23 cellular contexts compared by ENCODE assay signal in genomic region chr14:84234281-84234680, GRCh38.
DNase-seq lines count a peak whose midpoint lies in the region; ATAC-seq, FAIRE-seq and TF ChIP-seq lines count a peak whose summit lies in the region.
"Had no signal": no experiment of that assay in that cellular context is flagged by ENCODE, and none has a peak within 500 bp of the region (broad histone marks: within the 10 kb centered on the region; RNA-seq: fewer than 3 reads in every experiment).

No MANE protein-coding gene starts in this region.

- H3K9me3 ChIP-seq in hepatocyte (ENCODE audit: low read depth) (no peaks in the 10 kb centered on the region), upper lobe of right lung (no peaks in the 10 kb centered on the region)
- H3K9me3 ChIP-seq: SJSA1 had no signal

- H2AFZ ChIP-seq in hepatocyte, result no peak overlapping the region

- no peaks in the 10 kb centered on the region for H3K79me2 ChIP-seq in hepatocyte

- H3K4me3 ChIP-seq in bronchial epithelial cell (ENCODE audit: low read depth, low read length) (no peak overlapping the region), hepatocyte (no peak overlapping the region), upper lobe of right lung (no peak overlapping the region)
- H3K4me3 ChIP-seq: SJSA1 had no signal

- H3K36me3 ChIP-seq in bronchial epithelial cell (ENCODE audit: control insufficient read depth, insufficient read depth, low read length), result no peaks in the 10 kb centered on the region
- H3K36me3 ChIP-seq in hepatocyte (replicated peaks; ENCODE audit: insufficient read depth, low read depth), result no peaks in the 10 kb centered on the region
- no peaks in the 10 kb centered on the region for H3K36me3 ChIP-seq in upper lobe of right lung
- H3K36me3 ChIP-seq: SJSA1 had no signal

- H3K27ac ChIP-seq in hepatocyte (no peak overlapping the region), upper lobe of right lung (no peak overlapping the region)
- H3K27ac ChIP-seq: SJSA1 had no signal

- intact Hi-C loops in upper lobe of right lung (cut with DNase I), result no loop called here

- no peaks in the 10 kb centered on the region for H3K27me3 ChIP-seq in bronchial epithelial cell (ENCODE audit: control insufficient read depth, insufficient read depth, low read length)
- no peaks in the 10 kb centered on the region for H3K27me3 ChIP-seq in hepatocyte
- no peaks in the 10 kb centered on the region for H3K27me3 ChIP-seq in upper lobe of right lung
- H3K27me3 ChIP-seq: SJSA1 had no signal

- no peaks in the 10 kb centered on the region for H3K9me2 ChIP-seq in hepatocyte (replicated peaks; ENCODE audit: insufficient read depth)

- H3K4me2 ChIP-seq in hepatocyte, result no peak overlapping the region

- ATAC-seq in upper lobe of right lung (peak; percentile 59), GM21360 (IDR thresholded peaks at IDR 0.05; ENCODE audit: unreplicated experiment) (no peak), HG03432 (IDR thresholded peaks at IDR 0.05; ENCODE audit: unreplicated experiment) (no peak)

- H3K4me1 ChIP-seq in hepatocyte (ENCODE audit: insufficient read depth), result no peaks in the 10 kb centered on the region
- no peaks in the 10 kb centered on the region for H3K4me1 ChIP-seq in upper lobe of right lung
- H3K4me1 ChIP-seq: SJSA1 had no signal

- DNase-seq in LHCN-M2 (ENCODE audit: low read depth) (peak; percentile 6), bronchial epithelial cell (ENCODE audit: low read depth) (peak; percentile 44), hepatocyte (ENCODE audit: low spot score) (peak; percentile 4), upper lobe of right lung (no peak)
- DNase-seq in activated effector memory CD4-positive, alpha-beta T cell treated with anti-CD3 and anti-CD28 coated beads, Interleukin-2, amount 50 U/mL, for 16 hours, result no peak
- DNase-seq: C1 segment of cervical spinal cord; CD4-positive, alpha-beta memory T cell; DMS 273 treated with DMSO at 0.1 percent for 48 hours; DMS79 treated with DMSO at 0.1 percent for 48 hours; H7; IMR-90; KG1; NCI-H1048; NCI-H1417 treated with DMSO at 0.1 percent for 48 hours; NCI-H187 treated with DMSO at 0.1 percent for 48 hours; NCI-H446 treated with DMSO at 0.1 percent for 48 hours; NCI-H526; Right ventricle myocardium superior; RPMI8226 had no signal

- no peaks in the 10 kb centered on the region for H4K20me1 ChIP-seq in hepatocyte (ENCODE audit: insufficient read depth, poor library complexity, severe bottlenecking)

- WGBS in hepatocyte (ENCODE audit: low lambda C conversion rate, missing lambda C conversion rate), result 91% methylated on average over 7 of the region's 7 CpGs

- TF ChIP-seq CTCF in bronchial epithelial cell (IDR thresholded peaks at IDR 0.05; ENCODE audit: insufficient read depth, low read length, severe bottlenecking) (no peak), hepatocyte (IDR thresholded peaks at IDR 0.05; ENCODE audit: poor library complexity) (no peak), upper lobe of right lung (IDR thresholded peaks at IDR 0.05) (no peak)

- FAIRE-seq in bronchial epithelial cell (lab: Jason Lieb, UNC), result no peak
- FAIRE-seq: GM19239 had no signal

Comparison
In these comparisons a context has a peak if more than half of its experiments do, and no peak if none do; other contexts are left out.
1. DNase-seq: peak in LHCN-M2 (single experiment), bronchial epithelial cell (single experiment) and hepatocyte (single experiment); none in upper lobe of right lung (single experiment) and activated effector memory CD4-positive, alpha-beta T cell treated with anti-CD3 and anti-CD28 coated beads, Interleukin-2, amount 50 U/mL, for 16 hours (single experiment).